ENCODE assay signal across 9 cellular contexts in genomic region chr21:43161826-43162707, GRCh38. TPM values are rescaled to one million over a fixed set of nuclear protein-coding genes. Genes with fewer than 3 reads are reported as not detected.
"Had no signal": no experiment of that assay in that cellular context is flagged by ENCODE, and none has a peak within 500 bp of the region (broad histone marks: within the 10 kb centered on the region; RNA-seq: fewer than 3 reads in every experiment).

No MANE protein-coding gene starts in this region.

RNA-seq across cellular contexts. Expression of gene CRYAA, which starts 6.7 kb away (rescaled TPM):
- total RNA-seq: activated CD4-positive, alpha-beta memory T cell treated with anti-CD3 and anti-CD28 coated beads, Interleukin-2, amount 10 ng/mL, durations not matched to agents 7 days and 5 days; activated CD8-positive, alpha-beta memory T cell treated with anti-CD3 and anti-CD28 coated beads, Interleukin-2, amount 10 ng/mL, durations not matched to agents 7 days and 5 days; bronchial epithelial cell; M059J; OCI-LY7; Peyer's patch; Right ventricle myocardium superior; T-helper 1 cell treated with Interleukin-12 subunit alpha and Interleukin-12 subunit beta and Interleukin-4 antibody, amounts not matched to agents 30 ng/mL and 1 ng/mL, for 36 hours; T-helper 2 cell treated with Interferon-gamma antibody and Interleukin-4, amounts not matched to agents 100 ng/mL and 5 ng/mL, for 36 hours had no signal
